14 cellular contexts compared by ENCODE assay signal in genomic region chr4:170391066-170391754, GRCh38.
A peak's percentile ranks its signal among the peaks of the same experiment; 100 is the strongest.
DNase-seq lines count a peak whose midpoint lies in the region; ATAC-seq and TF ChIP-seq lines count a peak whose summit lies in the region.
"Had no signal": no experiment of that assay in that cellular context is flagged by ENCODE, and none has a peak within 500 bp of the region (broad histone marks: within the 10 kb centered on the region; RNA-seq: fewer than 3 reads in every experiment).

No MANE protein-coding gene starts in this region.

- intact Hi-C loops in ovary (cut with DNase I): no loop called here

- no peak overlapping the region for H3K4me3 ChIP-seq in Jurkat, Clone E6-1 (ENCODE audit: low read length)
- H3K4me3 ChIP-seq in neural progenitor cell (no peak overlapping the region), ovary (no peak overlapping the region)
- H3K4me3 ChIP-seq: prostate gland, SJCRH30, upper lobe of right lung had no signal

- H3K4me2 ChIP-seq in neural progenitor cell: no peak overlapping the region

- peaks cover 2% of the 10 kb centered on the region for H3K4me1 Mint-ChIP-seq in neural progenitor cell

- TF ChIP-seq CTCF in neural progenitor cell (IDR thresholded peaks at IDR 0.05) (no peak), ovary (IDR thresholded peaks at IDR 0.05) (no peak)

- H2AFZ ChIP-seq in neural progenitor cell (replicated peaks): no peak overlapping the region

- no peaks in the 10 kb centered on the region for H3F3A ChIP-seq in neural progenitor cell (ENCODE audit: low read depth)

- no peak overlapping the region for H3K9ac ChIP-seq in neural progenitor cell

- peak; percentile 12 for DNase-seq in Jurkat, Clone E6-1 (ENCODE audit: low read depth, low spot score)
- DNase-seq in astrocyte of the hippocampus (ENCODE audit: low read depth, low spot score) (peak; percentile 2), neural progenitor cell (ENCODE audit: low spot score) (peak; percentile 9), GM19238 (ENCODE audit: insufficient read length, low spot score) (no peak), ovary (no peak), mucosa of gallbladder (ENCODE audit: low spot score) (no peak)
- DNase-seq: activated CD4-positive, alpha-beta T cell treated with anti-CD3 and anti-CD28 coated beads, Interleukin-2, amount 50 U/mL, for 4 hours; left cardiac atrium; upper lobe of right lung had no signal

- no peaks in the 10 kb centered on the region for H3K36me3 Mint-ChIP-seq in neural progenitor cell
- H3K36me3 Mint-ChIP-seq: activated naive CD8-positive, alpha-beta T cell had no signal

- H3K4me1 ChIP-seq in neural progenitor cell (no peaks in the 10 kb centered on the region), ovary (ENCODE audit: insufficient read depth) (no peaks in the 10 kb centered on the region)
- H3K4me1 ChIP-seq: prostate gland, SJCRH30, upper lobe of right lung had no signal

- no peak for TF ChIP-seq EP300 in ovary (IDR thresholded peaks at IDR 0.05)

- no peaks in the 10 kb centered on the region for H3K27me3 Mint-ChIP-seq in neural progenitor cell (ENCODE audit: insufficient read depth, low read depth)
- H3K27me3 Mint-ChIP-seq: activated naive CD8-positive, alpha-beta T cell had no signal

- H3K27ac Mint-ChIP-seq in neural progenitor cell: no peak overlapping the region
- H3K27ac Mint-ChIP-seq: activated naive CD8-positive, alpha-beta T cell had no signal

- 17 to 41% (median 28%) methylated on average over 4 of the region's 4 CpGs for WGBS in ovary, 3 donors

- TF ChIP-seq POLR2A in ovary (IDR thresholded peaks at IDR 0.05): no peak

- H4K20me1 ChIP-seq in neural progenitor cell (ENCODE audit: low read depth): no peaks in the 10 kb centered on the region

- no peaks in the 10 kb centered on the region for H3K9me3 Mint-ChIP-seq in neural progenitor cell

- ATAC-seq in GM18861 (IDR thresholded peaks at IDR 0.05; ENCODE audit: unreplicated experiment) (peak; percentile 71), HG03571 (IDR thresholded peaks at IDR 0.05; ENCODE audit: unreplicated experiment) (no peak)
- ATAC-seq: left cardiac atrium, upper lobe of right lung had no signal

- H3K36me3 ChIP-seq in neural progenitor cell: no peaks in the 10 kb centered on the region
- no peaks in the 10 kb centered on the region for H3K36me3 ChIP-seq in ovary
- H3K36me3 ChIP-seq: prostate gland, SJCRH30, upper lobe of right lung had no signal

- H3K9me3 ChIP-seq in neural progenitor cell (ENCODE audit: low read depth) (no peaks in the 10 kb centered on the region), ovary (no peaks in the 10 kb centered on the region)
- H3K9me3 ChIP-seq: prostate gland, SJCRH30, upper lobe of right lung had no signal

- H3K79me2 ChIP-seq in neural progenitor cell (ENCODE audit: low read depth): no peaks in the 10 kb centered on the region

- H3K27me3 ChIP-seq in neural progenitor cell (no peaks in the 10 kb centered on the region), ovary (no peaks in the 10 kb centered on the region)
- H3K27me3 ChIP-seq: SJCRH30, upper lobe of right lung had no signal

- H3K27ac ChIP-seq in neural progenitor cell (no peak overlapping the region), ovary (no peak overlapping the region)
- H3K27ac ChIP-seq: prostate gland, SJCRH30, upper lobe of right lung had no signal

- no peak overlapping the region for H3K4me3 Mint-ChIP-seq in neural progenitor cell
- H3K4me3 Mint-ChIP-seq: activated naive CD8-positive, alpha-beta T cell had no signal

Comparison
In these comparisons a context has a peak if more than half of its experiments do, and no peak if none do; other contexts are left out.
1. DNase-seq: peak in Jurkat, Clone E6-1 (single experiment), astrocyte of the hippocampus (single experiment) and neural progenitor cell (single experiment); none in GM19238 (single experiment), ovary (0 of 5) and mucosa of gallbladder (single experiment).